ENCODE assay signal across 17 cellular contexts in genomic region chr17:61126476-61127240, GRCh38.
DNase-seq lines count a peak whose midpoint lies in the region; ATAC-seq and TF ChIP-seq lines count a peak whose summit lies in the region.
"Had no signal": no experiment of that assay in that cellular context is flagged by ENCODE, and none has a peak within 500 bp of the region (broad histone marks: within the 10 kb centered on the region; RNA-seq: fewer than 3 reads in every experiment).

No MANE protein-coding gene starts in this region.

- WGBS in right cardiac atrium: 70% methylated on average over 11 of the region's 11 CpGs
- 73 to 80% methylated on average over 11 of the region's 11 CpGs for WGBS in upper lobe of left lung, 2 donors

- TF ChIP-seq EP300 in upper lobe of left lung (IDR thresholded peaks at IDR 0.05): no peak

- H3K9me3 ChIP-seq in left ventricle myocardium inferior (replicated peaks): no peaks in the 10 kb centered on the region
- no peaks in the 10 kb centered on the region for H3K9me3 ChIP-seq in right cardiac atrium (ENCODE audit: control insufficient read depth, low read length)
- no peaks in the 10 kb centered on the region for H3K9me3 ChIP-seq in lower lobe of right lung
- H3K9me3 ChIP-seq in upper lobe of left lung: no peaks in the 10 kb centered on the region
- H3K9me3 ChIP-seq: BE2C had no signal

- intact Hi-C loops in left ventricle myocardium inferior (cut with micrococcal nuclease): no loop called here
- intact Hi-C loops in right cardiac atrium (cut with DNase I): no loop called here
- intact Hi-C loops in lower lobe of right lung (cut with DNase I): no loop called here

- H3K36me3 ChIP-seq in left ventricle myocardium inferior (no peaks in the 10 kb centered on the region), lower lobe of right lung (no peaks in the 10 kb centered on the region), upper lobe of left lung (no peaks in the 10 kb centered on the region)
- H3K36me3 ChIP-seq: BE2C had no signal

- no peak for DNase-seq in left ventricle myocardium inferior
- no peak for DNase-seq in right cardiac atrium
- DNase-seq in coronary artery (ENCODE audit: low spot score): no peak
- no peak for DNase-seq in lower lobe of right lung
- no peak for DNase-seq in upper lobe of left lung
- DNase-seq in epidermal melanocyte (ENCODE audit: insufficient read length, low spot score): no peak
- DNase-seq in stimulated activated naive CD8-positive, alpha-beta T cell treated with anti-CD3 and anti-CD28 coated beads, Interleukin-15, Interleukin-2, amounts not matched to agents 100 U/mL and 50 U/mL, for 24 hours: no peak
- DNase-seq in activated CD8-positive, alpha-beta memory T cell treated with anti-CD3 and anti-CD28 coated beads for 24 hours: no peak
- DNase-seq: BE2C, DMS53, EL, H7, Karpas-422, MV-4-11, NCI-H1105 treated with DMSO at 0.1 percent for 48 hours, NCI-H2081 treated with DMSO at 0.1 percent for 48 hours, NCI-H446 treated with DMSO at 0.1 percent for 48 hours had no signal

- peak overlapping the region; percentile 73 for H3K27ac ChIP-seq in left ventricle myocardium inferior (replicated peaks)
- no peak overlapping the region for H3K27ac ChIP-seq in right cardiac atrium (ENCODE audit: low read length)
- H3K27ac ChIP-seq in coronary artery: peak overlapping the region; percentile 6 to 7
- H3K27ac ChIP-seq in lower lobe of right lung: peak overlapping the region; percentile 19
- H3K27ac ChIP-seq in upper lobe of left lung: peak overlapping the region in 3 of 4 donors; percentile 11 to 83 (median 36)

- H3K4me3 ChIP-seq in left ventricle myocardium inferior: no peak overlapping the region
- no peak overlapping the region for H3K4me3 ChIP-seq in right cardiac atrium (ENCODE audit: low read length)
- peak overlapping the region; percentile 35 for H3K4me3 ChIP-seq in coronary artery
- H3K4me3 ChIP-seq in lower lobe of right lung: no peak overlapping the region
- no peak overlapping the region for H3K4me3 ChIP-seq in upper lobe of left lung

- TF ChIP-seq CTCF in left ventricle myocardium inferior (IDR thresholded peaks at IDR 0.05; ENCODE audit: borderline replicate concordance) (no peak), coronary artery (IDR thresholded peaks at IDR 0.05) (no peak), lower lobe of right lung (IDR thresholded peaks at IDR 0.05) (no peak), upper lobe of left lung (IDR thresholded peaks at IDR 0.05) (no peak)

- ATAC-seq in right cardiac atrium (no peak), lower lobe of right lung (no peak), upper lobe of left lung (ENCODE audit: low FRiP score in 2 of 2) (no peak)
- ATAC-seq in stimulated activated naive CD8-positive, alpha-beta T cell treated with anti-CD3 and anti-CD28 coated beads, Interleukin-15, Interleukin-2, amounts not matched to agents 100 U/mL and 50 U/mL, for 24 hours: no peak

- no peak for TF ChIP-seq POLR2A in upper lobe of left lung (IDR thresholded peaks at IDR 0.05)

- H3K4me1 ChIP-seq in left ventricle myocardium inferior: peaks cover 29% of the 10 kb centered on the region
- no peaks in the 10 kb centered on the region for H3K4me1 ChIP-seq in right cardiac atrium (ENCODE audit: control insufficient read depth, insufficient read depth, low read length)
- peaks cover 19% of the 10 kb centered on the region for H3K4me1 ChIP-seq in lower lobe of right lung
- H3K4me1 ChIP-seq in upper lobe of left lung: peaks cover 0 to 21% (median 9%) of the 10 kb centered on the region in 4 donors

- no peaks in the 10 kb centered on the region for H3K27me3 ChIP-seq in left ventricle myocardium inferior (ENCODE audit: low read depth)
- H3K27me3 ChIP-seq in right cardiac atrium (ENCODE audit: control insufficient read depth, insufficient read depth): no peaks in the 10 kb centered on the region
- H3K27me3 ChIP-seq in lower lobe of right lung (ENCODE audit: low read depth): no peaks in the 10 kb centered on the region
- H3K27me3 ChIP-seq in upper lobe of left lung: no peaks in the 10 kb centered on the region
- H3K27me3 ChIP-seq: BE2C had no signal
